In the genomic region with DNA sequence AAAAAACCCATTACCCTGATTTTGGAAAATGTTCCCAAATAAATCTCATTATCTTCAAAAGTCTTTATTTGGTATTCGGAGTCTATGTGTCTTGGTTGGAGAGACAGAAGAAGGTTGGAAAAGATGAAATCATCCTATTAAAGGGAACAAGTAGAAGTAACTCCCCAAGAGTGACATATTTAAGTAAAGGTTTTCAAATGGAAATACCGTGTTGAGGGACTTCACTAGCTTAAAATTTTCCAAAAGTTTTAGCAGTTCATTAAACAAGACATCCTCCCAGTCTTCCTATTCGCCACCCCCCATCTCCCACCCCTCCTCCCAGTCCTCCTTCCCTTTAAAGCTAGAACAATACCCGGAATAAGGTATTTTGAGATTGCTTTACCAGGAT, we compare ENCODE assay signal across 16 cellular contexts.
DNase-seq lines count a peak whose midpoint lies in the region; ATAC-seq and TF ChIP-seq lines count a peak whose summit lies in the region.
"Had no signal": no experiment of that assay in that cellular context is flagged by ENCODE, and none has a peak within 500 bp of the region (broad histone marks: within the 10 kb centered on the region; RNA-seq: fewer than 3 reads in every experiment).

No MANE protein-coding gene starts in this region.

- TF ChIP-seq CTCF in GM23338 (conservative IDR thresholded peaks at IDR 0.05; ENCODE audit: low read depth in 2 of 2) (no peak), mesothelial cell of epicardium (IDR thresholded peaks at IDR 0.05; ENCODE audit: unreplicated experiment) (no peak)

- no peak overlapping the region for H3K9ac ChIP-seq in mesenchymal stem cell (ENCODE audit: low read length)
- no peak overlapping the region for H3K9ac ChIP-seq in mesendoderm (ENCODE audit: low read length)

- POLR2A ChIA-PET in CD4-positive, alpha-beta memory T cell (lab: Charles Lee; ENCODE audit: partially characterized antibody) = no interaction called here

- peaks cover 4 to 6% of the 10 kb centered on the region in 2 donors for H3K27me3 Mint-ChIP-seq in CD4-positive, alpha-beta memory T cell
- H3K27me3 Mint-ChIP-seq in GM23338 (ENCODE audit: insufficient read depth, low read depth, poor library complexity) = peaks cover 16% of the 10 kb centered on the region
- H3K27me3 Mint-ChIP-seq in activated naive CD8-positive, alpha-beta T cell treated with anti-CD3 and anti-CD28 coated beads for 36 hours = peaks cover 19% of the 10 kb centered on the region
- peaks cover 54% of the 10 kb centered on the region for H3K27me3 Mint-ChIP-seq in mesothelial cell of epicardium (ENCODE audit: low read depth)

- H3K18ac ChIP-seq in mesenchymal stem cell (ENCODE audit: low read depth in 1 of 2, low read length in 2 of 2) = no peak overlapping the region
- no peak overlapping the region for H3K18ac ChIP-seq in mesendoderm (ENCODE audit: low read length)

- H3K4me1 ChIP-seq in CD4-positive, alpha-beta memory T cell (ENCODE audit: insufficient read depth, low read length) = peaks cover 9% of the 10 kb centered on the region
- H3K4me1 ChIP-seq in GM23338 (ENCODE audit: insufficient read depth) (peaks cover 46% of the 10 kb centered on the region), mesenchymal stem cell (ENCODE audit: control insufficient read depth, insufficient read depth, low read depth, low read length) (peaks cover 12% of the 10 kb centered on the region), mesendoderm (ENCODE audit: control insufficient read depth, low read depth, low read length) (no peaks in the 10 kb centered on the region)

- intact Hi-C loops in CD4-positive, alpha-beta memory T cell (cut with micrococcal nuclease) = no loop called here

- H3K56ac ChIP-seq in mesendoderm (ENCODE audit: low read length) = no peak overlapping the region

- no peaks in the 10 kb centered on the region for H3K36me3 ChIP-seq in CD4-positive, alpha-beta memory T cell (ENCODE audit: insufficient read depth, low read length)
- peaks cover 14% of the 10 kb centered on the region for H3K36me3 ChIP-seq in GM23338 (ENCODE audit: insufficient read depth)
- no peaks in the 10 kb centered on the region for H3K36me3 ChIP-seq in mesenchymal stem cell (ENCODE audit: control insufficient read depth in 1 of 2, insufficient read depth in 2 of 2, low read depth in 1 of 2, low read length in 2 of 2)
- H3K36me3 ChIP-seq in mesendoderm (ENCODE audit: control insufficient read depth, insufficient read depth, low read length) = peaks cover 2% of the 10 kb centered on the region

- no peak overlapping the region for H3K27ac ChIP-seq in CD4-positive, alpha-beta memory T cell (ENCODE audit: low read depth, low read length)
- H3K27ac ChIP-seq in GM23338 (ENCODE audit: low read depth) = peak overlapping the region; percentile 98
- no peak overlapping the region for H3K27ac ChIP-seq in mesenchymal stem cell (ENCODE audit: low read length, poor library complexity, severe bottlenecking)
- H3K27ac ChIP-seq in mesendoderm (ENCODE audit: low read depth, low read length) = no peak overlapping the region
- H3K27ac ChIP-seq: skin epidermis had no signal

- no peak overlapping the region for H2BK12ac ChIP-seq in mesenchymal stem cell (ENCODE audit: low read length in 2 of 2)

- H3K4me3 ChIP-seq in CD4-positive, alpha-beta memory T cell (ENCODE audit: low read length in 2 of 2) = no peak overlapping the region
- H3K4me3 ChIP-seq in GM23338 (peak overlapping the region; percentile 67), mesenchymal stem cell (ENCODE audit: insufficient read depth in 1 of 2, low read depth in 1 of 2, low read length in 2 of 2) (no peak overlapping the region), mesendoderm (ENCODE audit: low read length) (no peak overlapping the region)

- ATAC-seq in GM23338 (peak; percentile 19), GM21717 (IDR thresholded peaks at IDR 0.05; ENCODE audit: unreplicated experiment) (no peak)
- ATAC-seq: SK-N-SH treated with all-trans-retinoic acid at 6 μM for 48 hours had no signal

- H2BK15ac ChIP-seq in mesenchymal stem cell (ENCODE audit: low read depth, poor library complexity, severe bottlenecking) (no peak overlapping the region), mesendoderm (replicated peaks; ENCODE audit: low read depth) (no peak overlapping the region)

- no peak overlapping the region for H3K27ac Mint-ChIP-seq in CD4-positive, alpha-beta memory T cell
- H3K27ac Mint-ChIP-seq in GM23338 (peak overlapping the region; percentile 99), mesothelial cell of epicardium (no peak overlapping the region)
- H3K27ac Mint-ChIP-seq in activated naive CD8-positive, alpha-beta T cell treated with anti-CD3 and anti-CD28 coated beads for 36 hours = peak overlapping the region; percentile 78

- no peak overlapping the region for H3K14ac ChIP-seq in mesenchymal stem cell (ENCODE audit: low read length in 2 of 2)

- CTCF ChIA-PET in CD4-positive, alpha-beta memory T cell (lab: Charles Lee; ENCODE audit: partially characterized antibody) = no interaction called here

- H2AK5ac ChIP-seq in mesenchymal stem cell (ENCODE audit: low read length, severe bottlenecking) (no peak overlapping the region), mesendoderm (ENCODE audit: low read length) (no peak overlapping the region)

- H3K79me2 ChIP-seq in GM23338 (replicated peaks; ENCODE audit: insufficient read depth) = peaks cover 35% of the 10 kb centered on the region
- H3K79me2 ChIP-seq in mesendoderm (ENCODE audit: control insufficient read depth, insufficient read depth, low read length) = peaks cover 12% of the 10 kb centered on the region

- H4K91ac ChIP-seq in mesenchymal stem cell (ENCODE audit: low read length) = no peak overlapping the region

- no peaks in the 10 kb centered on the region for H3K9me2 ChIP-seq in GM23338 (ENCODE audit: insufficient read depth)

- H3K9me3 Mint-ChIP-seq in CD4-positive, alpha-beta memory T cell = no peaks in the 10 kb centered on the region
- no peaks in the 10 kb centered on the region for H3K9me3 Mint-ChIP-seq in GM23338
- H3K9me3 Mint-ChIP-seq in activated naive CD8-positive, alpha-beta T cell treated with anti-CD3 and anti-CD28 coated beads for 36 hours = peaks cover 2% of the 10 kb centered on the region
- peaks cover 7% of the 10 kb centered on the region for H3K9me3 Mint-ChIP-seq in mesothelial cell of epicardium

- H4K20me1 ChIP-seq in GM23338 (replicated peaks; ENCODE audit: insufficient read depth) = peaks cover 9% of the 10 kb centered on the region

- H2BK120ac ChIP-seq in mesenchymal stem cell (ENCODE audit: low read depth, low read length) (no peak overlapping the region), mesendoderm (ENCODE audit: low read depth, low read length) (no peak overlapping the region)

- peak overlapping the region; percentile 89 to 98 (median 92) for H3K4me3 Mint-ChIP-seq in CD4-positive, alpha-beta memory T cell
- H3K4me3 Mint-ChIP-seq in GM23338 (peak overlapping the region; percentile 99), mesothelial cell of epicardium (peak overlapping the region; percentile 80)
- H3K4me3 Mint-ChIP-seq in activated naive CD8-positive, alpha-beta T cell treated with anti-CD3 and anti-CD28 coated beads for 36 hours = peak overlapping the region; percentile 89

- H3K27me3 ChIP-seq in CD4-positive, alpha-beta memory T cell (ENCODE audit: insufficient read depth, low read length) = no peaks in the 10 kb centered on the region
- H3K27me3 ChIP-seq in GM23338 (ENCODE audit: insufficient read depth) (no peaks in the 10 kb centered on the region), mesenchymal stem cell (ENCODE audit: control insufficient read depth in 1 of 2, insufficient read depth in 1 of 2, low read length in 2 of 2) (peaks cover 15 to 54% of the 10 kb centered on the region in 2 experiments), mesendoderm (ENCODE audit: insufficient read depth, low read length, poor library complexity) (no peaks in the 10 kb centered on the region)

- H3K4me1 Mint-ChIP-seq in CD4-positive, alpha-beta memory T cell = peaks cover 6 to 20% (median 11%) of the 10 kb centered on the region in 4 donors
- H3K4me1 Mint-ChIP-seq in GM23338 (peaks cover 42% of the 10 kb centered on the region), mesothelial cell of epicardium (peaks cover 14% of the 10 kb centered on the region)
- peaks cover 16% of the 10 kb centered on the region for H3K4me1 Mint-ChIP-seq in activated naive CD8-positive, alpha-beta T cell treated with anti-CD3 and anti-CD28 coated beads for 36 hours

- 25% methylated on average over 1 of the region's 4 CpGs for WGBS in mesenchymal stem cell
- no CpG with 5 or more reads among the region's 4 CpGs for WGBS in mesendoderm (ENCODE audit: extremely low coverage, insufficient coverage, low lambda C conversion rate)

- H3F3A ChIP-seq in GM23338 (replicated peaks; ENCODE audit: low read depth) = peaks cover 16% of the 10 kb centered on the region

- no peak for DNase-seq in CD4-positive, alpha-beta memory T cell
- DNase-seq in GM23338 (ENCODE audit: low spot score) (peak; percentile 40), mesothelial cell of epicardium (ENCODE audit: low spot score in 2 of 2, unreplicated experiment in 2 of 2) (no peak), mesenchymal stem cell (no peak), NCI-H2029 treated with DMSO at 0.1 percent for 48 hours (lab: John Stamatoyannopoulos, UW) (no peak), mesendoderm (no peak)
- DNase-seq in activated naive CD8-positive, alpha-beta T cell treated with anti-CD3 and anti-CD28 coated beads for 36 hours = no peak
- DNase-seq: activated CD4-positive, CD25-positive, alpha-beta regulatory T cell; activated gamma-delta T cell; C1 segment of cervical spinal cord; cerebellar nuclear complex; NCI-H2227 treated with DMSO at 0.1 percent for 48 hours; occipital lobe had no signal

- no peak overlapping the region for H2BK5ac ChIP-seq in mesenchymal stem cell (ENCODE audit: low read depth, low read length, poor library complexity, severe bottlenecking)
- no peak overlapping the region for H2BK5ac ChIP-seq in mesendoderm (ENCODE audit: low read length)

- no peak overlapping the region for H4K8ac ChIP-seq in mesenchymal stem cell (ENCODE audit: low read length)
- H4K8ac ChIP-seq in mesendoderm (ENCODE audit: low read depth, low read length) = no peak overlapping the region

- H2AFZ ChIP-seq in GM23338 (no peak overlapping the region), mesenchymal stem cell (ENCODE audit: low read depth, low read length) (no peak overlapping the region)

- no peaks in the 10 kb centered on the region for H3K9me3 ChIP-seq in CD4-positive, alpha-beta memory T cell (ENCODE audit: control insufficient read depth in 1 of 2, low read length in 2 of 2)
- no peaks in the 10 kb centered on the region for H3K9me3 ChIP-seq in mesenchymal stem cell (ENCODE audit: control insufficient read depth, low read length)

- H3K23ac ChIP-seq in mesenchymal stem cell (ENCODE audit: low read length in 2 of 2) (no peak overlapping the region), mesendoderm (ENCODE audit: low read length) (no peak overlapping the region)

- no peak overlapping the region for H4K5ac ChIP-seq in mesendoderm (ENCODE audit: low read length)

- no peak overlapping the region for H3K4ac ChIP-seq in mesenchymal stem cell (ENCODE audit: low read depth in 1 of 2, low read length in 2 of 2)
- H3K4ac ChIP-seq in mesendoderm (ENCODE audit: low read depth, low read length) = no peak overlapping the region

- H3K4me2 ChIP-seq in GM23338 (peak overlapping the region; percentile 63), mesenchymal stem cell (ENCODE audit: low read length, poor library complexity, severe bottlenecking) (no peak overlapping the region), mesendoderm (ENCODE audit: low read length) (no peak overlapping the region)

- H3K79me1 ChIP-seq in mesenchymal stem cell (replicated peaks; ENCODE audit: low read length, poor library complexity, severe bottlenecking) = no peaks in the 10 kb centered on the region
- no peaks in the 10 kb centered on the region for H3K79me1 ChIP-seq in mesendoderm (ENCODE audit: low read length)

- H3K36me3 Mint-ChIP-seq in CD4-positive, alpha-beta memory T cell = peaks cover 0 to 3% of the 10 kb centered on the region in 2 donors
- H3K36me3 Mint-ChIP-seq in GM23338 (ENCODE audit: low read depth) (peaks cover 43% of the 10 kb centered on the region), mesothelial cell of epicardium (no peaks in the 10 kb centered on the region)
- H3K36me3 Mint-ChIP-seq in activated naive CD8-positive, alpha-beta T cell treated with anti-CD3 and anti-CD28 coated beads for 36 hours = peaks cover 19% of the 10 kb centered on the region

Comparison
In these comparisons a context has a peak if more than half of its experiments do, and no peak if none do; other contexts are left out.
1. H3K27ac Mint-ChIP-seq: peak in GM23338 (single experiment) and activated naive CD8-positive, alpha-beta T cell treated with anti-CD3 and anti-CD28 coated beads for 36 hours (single experiment); none in CD4-positive, alpha-beta memory T cell (0 of 7) and mesothelial cell of epicardium (single experiment).
2. Peak in every context shown above with its lines, with median percentiles within 50 percentile points of each other: H3K4me3 Mint-ChIP-seq.